ENCODE assay signal across 8 cellular contexts in genomic region chr2:85999131-85999831, GRCh38.
DNase-seq lines count a peak whose midpoint lies in the region; ATAC-seq and TF ChIP-seq lines count a peak whose summit lies in the region.

No MANE protein-coding gene starts in this region.

- no peak for TF ChIP-seq POLR2A in tibial nerve (IDR thresholded peaks at IDR 0.05)

- no peak for TF ChIP-seq CTCF in tibial nerve (IDR thresholded peaks at IDR 0.05)

- no peak overlapping the region for H3K4me3 ChIP-seq in tibial nerve

- peak; percentile 46 for ATAC-seq in GM18499 (IDR thresholded peaks at IDR 0.05; ENCODE audit: insufficient read depth, unreplicated experiment)
- peak; percentile 79 for ATAC-seq in HG02571 (IDR thresholded peaks at IDR 0.05; ENCODE audit: unreplicated experiment)

- WGBS in tibial nerve, 2 donors, result 45 to 53% methylated on average over 8 of the region's 8 CpGs

- TF ChIP-seq EP300 in tibial nerve (IDR thresholded peaks at IDR 0.05), result no peak

- no peaks in the 10 kb centered on the region for H3K27me3 ChIP-seq in tibial nerve

- no peaks in the 10 kb centered on the region for H3K9me3 ChIP-seq in tibial nerve

- H3K27ac ChIP-seq in angular gyrus (ENCODE audit: low read depth, low read length) (peak overlapping the region; percentile 53), tibial nerve (peak overlapping the region; percentile 77 to 95 (median 86))

- DNase-seq in NOMO-1 treated with dmso at 0.1 percent for 144 hours (lab: John Stamatoyannopoulos, UW; ENCODE audit: unreplicated experiment), result peak; percentile 34
- peak; percentile 49 for DNase-seq in medulla oblongata (ENCODE audit: extremely low spot score)
- DNase-seq in tibial nerve (ENCODE audit: low spot score in 2 of 2), result no peak
- DNase-seq in HuH-7.5 (ENCODE audit: low spot score), result no peak
- DNase-seq in DMS153 treated with DMSO at 0.1 percent for 48 hours (lab: John Stamatoyannopoulos, UW; ENCODE audit: unreplicated experiment), result no peak

- H3K4me1 ChIP-seq in tibial nerve, result peaks cover 3 to 70% (median 59%) of the 10 kb centered on the region in 4 donors

- no peaks in the 10 kb centered on the region for H3K36me3 ChIP-seq in tibial nerve

Comparison
In these comparisons a context has a peak if more than half of its experiments do, and no peak if none do; other contexts are left out.
1. DNase-seq: peak in NOMO-1 treated with dmso at 0.1 percent for 144 hours (single experiment) and medulla oblongata (single experiment); none in tibial nerve (0 of 2), HuH-7.5 (single experiment) and DMS153 treated with DMSO at 0.1 percent for 48 hours (single experiment).